ENCODE assay signal across 8 cellular contexts in the genomic region with DNA sequence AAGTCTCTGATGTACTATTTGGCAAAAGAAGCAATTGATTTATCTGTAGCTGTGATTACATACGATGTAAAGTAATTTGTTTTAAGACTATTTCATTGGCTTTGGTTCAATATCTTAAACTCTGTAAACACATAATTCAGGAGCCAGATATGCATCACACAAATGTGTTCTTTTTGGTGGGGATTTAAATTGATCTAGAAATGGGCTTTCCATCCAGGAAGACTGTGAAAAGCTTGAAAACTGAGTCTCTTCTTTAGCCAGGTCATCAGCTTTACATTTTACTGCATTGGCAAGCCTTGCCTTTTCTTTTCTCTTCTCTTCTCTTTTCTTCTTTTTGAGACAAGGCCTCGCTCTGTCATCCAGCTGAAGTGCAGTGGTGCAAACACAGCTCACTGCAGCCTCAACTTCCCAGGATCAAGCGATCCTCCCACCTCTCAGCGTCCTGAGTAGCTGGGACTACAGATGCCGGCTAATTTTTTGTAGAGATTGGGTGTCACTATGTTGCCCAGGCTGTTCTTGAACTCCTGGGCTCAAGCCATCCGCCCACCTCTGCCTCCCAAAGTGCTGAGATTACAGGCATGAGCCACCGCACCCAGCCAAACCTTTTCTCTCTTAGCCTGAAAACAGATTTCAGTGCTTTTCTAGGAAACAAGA. TPM values are rescaled to one million over a fixed set of nuclear protein-coding genes. Genes with fewer than 3 reads are reported as not detected.
DNase-seq lines count a peak whose midpoint lies in the region; ATAC-seq and TF ChIP-seq lines count a peak whose summit lies in the region.
"Had no signal": no experiment of that assay in that cellular context is flagged by ENCODE, and none has a peak within 500 bp of the region (broad histone marks: within the 10 kb centered on the region; RNA-seq: fewer than 3 reads in every experiment).

No MANE protein-coding gene starts in this region.

- no peak overlapping the region for H3K9ac ChIP-seq in HUES64 (ENCODE audit: low read depth, low read length)

- WGBS in HUES64, result 73% methylated on average over 6 of the region's 7 CpGs

- DNase-seq in activated CD4-positive, alpha-beta memory T cell treated with anti-CD3 and anti-CD28 coated beads for 36 hours, result peak; percentile 60
- DNase-seq in foreskin keratinocyte (no peak), epidermal melanocyte (ENCODE audit: insufficient read length, low spot score) (no peak)
- DNase-seq: KG1 had no signal

- H3K27ac Mint-ChIP-seq in activated CD4-positive, alpha-beta memory T cell treated with anti-CD3 and anti-CD28 coated beads for 36 hours, result peak overlapping the region; percentile 99
- peak overlapping the region; percentile 86 for H3K27ac Mint-ChIP-seq in stimulated activated memory B cell treated with anti-CD40 and anti-IgM and Interleukin-4, amounts not matched to agents 10 μg/mL and 1 μg/mL and 100 μg/mL, for 72 hours

- ATAC-seq in foreskin keratinocyte (no peak), HG03439 (IDR thresholded peaks at IDR 0.05; ENCODE audit: unreplicated experiment) (no peak), HG02852 (IDR thresholded peaks at IDR 0.05; ENCODE audit: unreplicated experiment) (no peak)
- no peak for ATAC-seq in stimulated activated memory B cell treated with anti-CD40 and anti-IgM and Interleukin-4, amounts not matched to agents 10 μg/mL and 1 μg/mL and 100 μg/mL, for 72 hours

- peaks cover 11% of the 10 kb centered on the region; the same call in 1 of the 2 replicates for H3K27me3 ChIP-seq in HUES64 (ENCODE audit: insufficient read depth, low read length)
- H3K27me3 ChIP-seq in foreskin keratinocyte, result no peaks in the 10 kb centered on the region

- peak overlapping the region; percentile 91 for H3K4me3 ChIP-seq in HUES64 (ENCODE audit: low read length)

- peaks cover 66% of the 10 kb centered on the region for H3K4me1 Mint-ChIP-seq in activated CD4-positive, alpha-beta memory T cell treated with anti-CD3 and anti-CD28 coated beads for 36 hours (ENCODE audit: low read depth)
- H3K4me1 Mint-ChIP-seq in stimulated activated memory B cell treated with anti-CD40 and anti-IgM and Interleukin-4, amounts not matched to agents 10 μg/mL and 1 μg/mL and 100 μg/mL, for 72 hours, result peaks cover 65% of the 10 kb centered on the region

- intact Hi-C loops in activated CD4-positive, alpha-beta memory T cell treated with anti-CD3 and anti-CD28 coated beads for 36 hours (cut with micrococcal nuclease), result loop anchor here (2.0 to 10.0 kb wide), 2 partner anchors 81 to 139 kb away; a partner anchor contains a TSS

- no peak for TF ChIP-seq CTCF in foreskin keratinocyte (conservative IDR thresholded peaks at IDR 0.05)

- no peaks in the 10 kb centered on the region for H3K9me3 Mint-ChIP-seq in activated CD4-positive, alpha-beta memory T cell treated with anti-CD3 and anti-CD28 coated beads for 36 hours
- no peaks in the 10 kb centered on the region for H3K9me3 Mint-ChIP-seq in stimulated activated memory B cell treated with anti-CD40 and anti-IgM and Interleukin-4, amounts not matched to agents 10 μg/mL and 1 μg/mL and 100 μg/mL, for 72 hours

- no peaks in the 10 kb centered on the region for H3K9me3 ChIP-seq in HUES64 (ENCODE audit: insufficient read depth, low read depth, low read length)

- CTCF ChIA-PET in activated CD4-positive, alpha-beta memory T cell treated with anti-CD3 and anti-CD28 coated beads for 36 hours (lab: Charles Lee), result interaction anchor here (0.6 to 7.2 kb wide), 12 partner anchors 11 to 540 kb away, joined by 3 to 62 read pairs (median 5); a partner anchor contains a TSS

- H3K4me3 Mint-ChIP-seq in activated CD4-positive, alpha-beta memory T cell treated with anti-CD3 and anti-CD28 coated beads for 36 hours, result peak overlapping the region; percentile 98
- peak overlapping the region; percentile 95 for H3K4me3 Mint-ChIP-seq in stimulated activated memory B cell treated with anti-CD40 and anti-IgM and Interleukin-4, amounts not matched to agents 10 μg/mL and 1 μg/mL and 100 μg/mL, for 72 hours

- no peaks in the 10 kb centered on the region for H3K27me3 Mint-ChIP-seq in activated CD4-positive, alpha-beta memory T cell treated with anti-CD3 and anti-CD28 coated beads for 36 hours
- no peaks in the 10 kb centered on the region for H3K27me3 Mint-ChIP-seq in stimulated activated memory B cell treated with anti-CD40 and anti-IgM and Interleukin-4, amounts not matched to agents 10 μg/mL and 1 μg/mL and 100 μg/mL, for 72 hours

- POLR2A ChIA-PET in activated CD4-positive, alpha-beta memory T cell treated with anti-CD3 and anti-CD28 coated beads for 36 hours (lab: Charles Lee), result interaction anchor here (1.2 to 4.4 kb wide), 7 partner anchors 12 to 88 kb away, joined by 3 to 42 read pairs (median 19); a partner anchor contains a TSS

- no peaks in the 10 kb centered on the region for H3K36me3 ChIP-seq in HUES64 (ENCODE audit: insufficient read depth, low read length)

- H3K27ac ChIP-seq in HUES64 (ENCODE audit: low read depth, low read length) (no peak overlapping the region), foreskin keratinocyte (peak overlapping the region; percentile 75)

- peaks cover 31% of the 10 kb centered on the region for H3K4me1 ChIP-seq in HUES64 (ENCODE audit: insufficient read depth, low read length)
- H3K4me1 ChIP-seq in foreskin keratinocyte, result peaks cover 4% of the 10 kb centered on the region

- H3K36me3 Mint-ChIP-seq in activated CD4-positive, alpha-beta memory T cell treated with anti-CD3 and anti-CD28 coated beads for 36 hours, result peaks cover 23% of the 10 kb centered on the region
- peaks cover 5% of the 10 kb centered on the region for H3K36me3 Mint-ChIP-seq in stimulated activated memory B cell treated with anti-CD40 and anti-IgM and Interleukin-4, amounts not matched to agents 10 μg/mL and 1 μg/mL and 100 μg/mL, for 72 hours

RNA-seq across cellular contexts. Expression of a gene that starts 1.4 kb away (rescaled TPM):
- 6.5 TPM for polyA plus RNA-seq in HUES64 (2013, experiment 1 of 2)
- 6.8 TPM for polyA plus RNA-seq in HUES64 (2013, experiment 2 of 2)
- 10 to 100 TPM; 71.3 to 78.8 TPM for total RNA-seq in activated CD4-positive, alpha-beta memory T cell treated with anti-CD3 and anti-CD28 coated beads for 36 hours
- total RNA-seq in foreskin keratinocyte, result 15.2 and 15.9 TPM in 2 replicates
- polyA plus RNA-seq in foreskin keratinocyte, result 6.5 and 6.8 TPM in 2 replicates

RNA-seq across cellular contexts. Expression of a gene that starts 51.9 kb away (rescaled TPM):
- 0.05 TPM for polyA plus RNA-seq in HUES64 (2013, experiment 1 of 2)
- polyA plus RNA-seq in HUES64 (2013, experiment 2 of 2), result 0.13 TPM
- total RNA-seq in activated CD4-positive, alpha-beta memory T cell treated with anti-CD3 and anti-CD28 coated beads for 36 hours, result under 1 TPM; 0.05 to 0.07 TPM
- 0.04 and 0.10 TPM in 2 replicates for total RNA-seq in foreskin keratinocyte
- polyA plus RNA-seq in foreskin keratinocyte, result 0.06 TPM in 1 of 2 replicates, not detected in the other
